In the genomic region with DNA sequence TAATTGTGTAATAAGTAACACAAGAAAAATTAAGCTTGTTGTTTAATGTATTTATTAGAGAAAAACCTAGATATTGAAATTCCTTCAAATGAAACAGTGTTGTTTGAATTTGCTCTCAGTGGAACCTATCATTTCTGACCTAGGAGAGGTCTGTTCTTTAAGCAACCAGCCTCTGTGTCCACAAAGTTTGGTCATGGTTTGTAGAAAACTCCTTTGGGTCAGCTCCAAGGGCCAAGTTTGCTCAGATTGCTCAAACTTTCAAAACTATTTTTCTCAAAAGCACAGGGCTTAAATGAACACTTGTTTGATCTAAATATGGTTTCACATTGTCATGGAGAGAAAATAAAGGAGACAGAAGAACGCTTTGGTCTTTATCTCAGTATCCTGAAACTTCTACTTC, we compare ENCODE assay signal across 25 cellular contexts.
"Had no signal": no experiment of that assay in that cellular context is flagged by ENCODE, and none has a peak within 500 bp of the region (broad histone marks: within the 10 kb centered on the region; RNA-seq: fewer than 3 reads in every experiment).

No MANE protein-coding gene starts in this region.

- H3K4me3 ChIP-seq: coronary artery, gastroesophageal sphincter, lung, neural progenitor cell, thoracic aorta, upper lobe of right lung had no signal

- H3K9me3 ChIP-seq: gastroesophageal sphincter, thoracic aorta, upper lobe of right lung had no signal

- H3K4me1 ChIP-seq: gastroesophageal sphincter, upper lobe of right lung had no signal

- FAIRE-seq: keratinocyte had no signal

- ATAC-seq: activated CD4-positive, CD25-positive, alpha-beta regulatory T cell treated with anti-CD3 and anti-CD28 coated beads, Interleukin-2, amount 50 U/mL, for 24 hours; activated CD8-positive, alpha-beta memory T cell treated with anti-CD3 and anti-CD28 coated beads, Interleukin-2, amount 10 ng/mL, durations not matched to agents 7 days and 5 days; activated CD8-positive, alpha-beta T cell treated with anti-CD3 and anti-CD28 coated beads for 36 hours; gastroesophageal sphincter; sciatic nerve; SK-N-SH treated with all-trans-retinoic acid at 6 μM for 48 hours; upper lobe of right lung had no signal

- H3K27ac ChIP-seq: brain microvascular endothelial cell, coronary artery, gastroesophageal sphincter, neural progenitor cell, thoracic aorta, upper lobe of right lung, VCaP had no signal

- H3K9ac ChIP-seq: neural progenitor cell had no signal

- H3K4me2 ChIP-seq: neural progenitor cell had no signal

- H3K27me3 ChIP-seq: brain microvascular endothelial cell, gastroesophageal sphincter, neural progenitor cell, upper lobe of right lung had no signal

- DNase-seq: activated CD4-positive, alpha-beta T cell treated with anti-CD3 and anti-CD28 coated beads, Interleukin-2, amount 10 ng/mL, durations not matched to agents 7 days and 5 days; activated CD8-positive, alpha-beta memory T cell treated with anti-CD3 and anti-CD28 coated beads, Interleukin-2, amount 10 ng/mL, durations not matched to agents 7 days and 5 days; activated CD8-positive, alpha-beta T cell treated with anti-CD3 and anti-CD28 coated beads for 36 hours; activated effector memory CD4-positive, alpha-beta T cell treated with anti-CD3 and anti-CD28 coated beads, Interleukin-2, amount 50 U/mL, for 16 hours; activated naive CD4-positive, alpha-beta T cell treated with anti-CD3 and anti-CD28 coated beads, Interleukin-2, amount 50 U/mL, for 16 hours; activated T-cell treated with anti-CD3 and anti-CD28 coated beads for 4 hours; aorta; brain microvascular endothelial cell; endodermal cell; head of caudate nucleus; naive B cell; posterior cingulate gyrus; stimulated activated CD4-positive, alpha-beta T cell treated with anti-CD3 and anti-CD28 coated beads, Interleukin-4, amount 100 ng/mL, for 24 hours; stimulated activated naive CD4-positive, alpha-beta T cell treated with Interleukin-2 at 50 U/mL for 16 hours; upper lobe of right lung had no signal

- H3K36me3 ChIP-seq: brain microvascular endothelial cell, neural progenitor cell, thoracic aorta, upper lobe of right lung had no signal
